Comparison of ENCODE assay signal across 1 cellular context in the genomic region with DNA sequence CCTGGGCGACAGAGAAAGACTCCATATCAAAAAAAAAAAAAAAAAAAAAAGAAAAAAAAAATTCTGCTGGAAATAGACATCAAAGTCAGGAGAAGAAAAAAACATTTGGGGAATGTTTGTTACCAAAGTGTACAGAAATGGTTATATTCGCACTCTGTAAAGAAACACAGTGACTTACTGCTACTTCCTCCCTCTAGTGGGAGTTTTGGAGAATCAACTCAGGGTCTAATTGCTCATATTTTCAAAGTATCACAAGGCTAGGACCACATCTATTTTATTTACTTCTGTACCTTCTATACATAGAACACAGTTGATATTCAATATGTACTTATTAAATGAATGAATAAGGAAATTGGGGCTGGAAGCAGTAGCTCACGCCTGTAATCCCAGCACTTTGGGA.
TF ChIP-seq lines count a peak whose summit lies in the region.

No MANE protein-coding gene starts in this region.

TF ChIP-seq in GM23338, 12 proteins besides CTCF, POLR2A, EP300 and RAD21 (continued from another document):
- TF ChIP-seq, protein P1, sequence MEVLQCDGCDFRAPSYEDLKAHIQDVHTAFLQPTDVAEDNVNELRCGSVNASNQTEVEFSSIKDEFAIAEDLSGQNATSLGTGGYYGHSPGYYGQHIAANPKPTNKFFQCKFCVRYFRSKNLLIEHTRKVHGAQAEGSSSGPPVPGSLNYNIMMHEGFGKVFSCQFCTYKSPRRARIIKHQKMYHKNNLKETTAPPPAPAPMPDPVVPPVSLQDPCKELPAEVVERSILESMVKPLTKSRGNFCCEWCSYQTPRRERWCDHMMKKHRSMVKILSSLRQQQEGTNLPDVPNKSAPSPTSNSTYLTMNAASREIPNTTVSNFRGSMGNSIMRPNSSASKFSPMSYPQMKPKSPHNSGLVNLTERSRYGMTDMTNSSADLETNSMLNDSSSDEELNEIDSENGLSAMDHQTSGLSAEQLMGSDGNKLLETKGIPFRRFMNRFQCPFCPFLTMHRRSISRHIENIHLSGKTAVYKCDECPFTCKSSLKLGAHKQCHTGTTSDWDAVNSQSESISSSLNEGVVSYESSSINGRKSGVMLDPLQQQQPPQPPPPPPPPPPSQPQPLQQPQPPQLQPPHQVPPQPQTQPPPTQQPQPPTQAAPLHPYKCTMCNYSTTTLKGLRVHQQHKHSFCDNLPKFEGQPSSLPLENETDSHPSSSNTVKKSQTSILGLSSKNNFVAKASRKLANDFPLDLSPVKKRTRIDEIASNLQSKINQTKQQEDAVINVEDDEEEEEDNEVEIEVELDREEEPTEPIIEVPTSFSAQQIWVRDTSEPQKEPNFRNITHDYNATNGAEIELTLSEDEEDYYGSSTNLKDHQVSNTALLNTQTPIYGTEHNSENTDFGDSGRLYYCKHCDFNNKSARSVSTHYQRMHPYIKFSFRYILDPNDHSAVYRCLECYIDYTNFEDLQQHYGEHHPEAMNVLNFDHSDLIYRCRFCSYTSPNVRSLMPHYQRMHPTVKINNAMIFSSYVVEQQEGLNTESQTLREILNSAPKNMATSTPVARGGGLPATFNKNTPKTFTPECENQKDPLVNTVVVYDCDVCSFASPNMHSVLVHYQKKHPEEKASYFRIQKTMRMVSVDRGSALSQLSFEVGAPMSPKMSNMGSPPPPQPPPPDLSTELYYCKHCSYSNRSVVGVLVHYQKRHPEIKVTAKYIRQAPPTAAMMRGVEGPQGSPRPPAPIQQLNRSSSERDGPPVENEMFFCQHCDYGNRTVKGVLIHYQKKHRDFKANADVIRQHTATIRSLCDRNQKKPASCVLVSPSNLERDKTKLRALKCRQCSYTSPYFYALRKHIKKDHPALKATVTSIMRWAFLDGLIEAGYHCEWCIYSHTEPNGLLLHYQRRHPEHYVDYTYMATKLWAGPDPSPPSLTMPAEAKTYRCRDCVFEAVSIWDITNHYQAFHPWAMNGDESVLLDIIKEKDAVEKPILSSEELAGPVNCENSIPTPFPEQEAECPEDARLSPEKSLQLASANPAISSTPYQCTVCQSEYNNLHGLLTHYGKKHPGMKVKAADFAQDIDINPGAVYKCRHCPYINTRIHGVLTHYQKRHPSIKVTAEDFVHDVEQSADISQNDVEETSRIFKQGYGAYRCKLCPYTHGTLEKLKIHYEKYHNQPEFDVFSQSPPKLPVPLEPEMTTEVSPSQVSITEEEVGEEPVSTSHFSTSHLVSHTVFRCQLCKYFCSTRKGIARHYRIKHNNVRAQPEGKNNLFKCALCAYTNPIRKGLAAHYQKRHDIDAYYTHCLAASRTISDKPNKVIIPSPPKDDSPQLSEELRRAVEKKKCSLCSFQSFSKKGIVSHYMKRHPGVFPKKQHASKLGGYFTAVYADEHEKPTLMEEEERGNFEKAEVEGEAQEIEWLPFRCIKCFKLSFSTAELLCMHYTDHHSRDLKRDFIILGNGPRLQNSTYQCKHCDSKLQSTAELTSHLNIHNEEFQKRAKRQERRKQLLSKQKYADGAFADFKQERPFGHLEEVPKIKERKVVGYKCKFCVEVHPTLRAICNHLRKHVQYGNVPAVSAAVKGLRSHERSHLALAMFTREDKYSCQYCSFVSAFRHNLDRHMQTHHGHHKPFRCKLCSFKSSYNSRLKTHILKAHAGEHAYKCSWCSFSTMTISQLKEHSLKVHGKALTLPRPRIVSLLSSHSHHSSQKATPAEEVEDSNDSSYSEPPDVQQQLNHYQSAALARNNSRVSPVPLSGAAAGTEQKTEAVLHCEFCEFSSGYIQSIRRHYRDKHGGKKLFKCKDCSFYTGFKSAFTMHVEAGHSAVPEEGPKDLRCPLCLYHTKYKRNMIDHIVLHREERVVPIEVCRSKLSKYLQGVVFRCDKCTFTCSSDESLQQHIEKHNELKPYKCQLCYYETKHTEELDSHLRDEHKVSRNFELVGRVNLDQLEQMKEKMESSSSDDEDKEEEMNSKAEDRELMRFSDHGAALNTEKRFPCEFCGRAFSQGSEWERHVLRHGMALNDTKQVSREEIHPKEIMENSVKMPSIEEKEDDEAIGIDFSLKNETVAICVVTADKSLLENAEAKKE (CRISPR knock-in tag; IDR thresholded peaks at IDR 0.05) = no peak
